In the genomic region with DNA sequence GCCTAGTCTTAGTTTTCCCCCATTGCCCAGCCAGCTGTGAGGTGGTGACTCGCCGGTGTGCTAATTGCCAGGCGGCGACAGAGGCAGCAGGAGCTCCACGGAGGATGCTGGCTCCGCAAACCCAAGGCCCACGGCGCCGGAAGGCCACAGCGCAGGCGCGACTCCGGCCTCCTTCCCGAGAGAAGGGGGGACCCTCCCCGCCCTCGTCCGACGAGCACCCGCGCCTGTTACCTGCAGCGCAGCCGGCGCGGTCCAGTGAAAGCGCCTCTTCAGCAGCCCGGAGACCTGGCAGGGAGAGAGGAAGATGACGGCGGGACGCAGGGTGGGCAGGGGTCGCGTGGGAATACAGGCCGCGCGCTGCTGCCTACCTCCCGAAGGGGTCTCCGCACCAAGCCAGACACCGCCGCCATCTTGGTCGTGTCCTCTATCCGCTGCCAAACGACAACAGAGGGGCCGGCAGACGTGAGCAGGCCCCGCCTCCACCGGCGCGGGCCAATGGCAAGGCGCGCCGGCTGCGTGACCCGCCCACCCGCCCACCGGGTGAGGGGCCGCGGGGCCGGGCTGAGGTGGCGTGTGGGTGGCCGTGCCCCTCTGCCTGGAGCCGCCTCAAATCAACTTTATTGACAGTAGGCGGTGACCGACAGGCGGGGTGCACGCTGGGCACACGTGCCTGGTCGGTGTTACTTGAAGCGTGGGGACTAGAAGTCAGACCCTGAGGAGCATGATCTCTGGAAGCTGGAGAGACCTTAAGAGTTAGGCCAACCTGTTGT, we compare ENCODE assay signal across 8 cellular contexts. TPM values are rescaled to one million over a fixed set of nuclear protein-coding genes. Genes with fewer than 3 reads are reported as not detected.
DNase-seq lines count a peak whose midpoint lies in the region; ATAC-seq and TF ChIP-seq lines count a peak whose summit lies in the region.

Gene PDHB (minus strand): TSS at position 433 of the 770 bp plus-strand sequence. CDS start 23 bp downstream, at position 410.

- peak within 1 kb of the TSS; percentile 87 to 96 (median 94) for H3K27ac Mint-ChIP-seq in CD14-positive monocyte

- DNase-seq in CD14-positive monocyte (ENCODE audit: low spot score) (peak; percentile 83), NCI-H82 (lab: John Stamatoyannopoulos, UW) (peak; percentile 94), dermis microvascular lymphatic vessel endothelial cell (ENCODE audit: low read depth in 2 of 2) (peak; percentile 74 to 90), right lobe of liver (peak; percentile 93 to 95 (median 94))
- DNase-seq in activated CD4-positive, alpha-beta T cell treated with anti-CD3 and anti-CD28 coated beads, Interleukin-2, amount 50 U/mL, for 48 hours: peak; percentile 89 to 91
- peak; percentile 91 for DNase-seq in stimulated activated CD4-positive, alpha-beta T cell treated with anti-CD3 and anti-CD28 coated beads, Interleukin-4, amount 100 ng/mL, for 24 hours

- H3K9me3 Mint-ChIP-seq in CD14-positive monocyte: no peaks in the 10 kb centered on the region

- H3K27me3 Mint-ChIP-seq in CD14-positive monocyte (ENCODE audit: low read depth in 3 of 3): peaks cover 0 to 1% (median 0%) of the 10 kb centered on the region in 3 donors

- H3K36me3 Mint-ChIP-seq in CD14-positive monocyte: peaks cover 31 to 35% of the 10 kb centered on the region in 2 donors

- peak within 1 kb of the TSS; percentile 73 to 90 (median 86) for H3K27ac ChIP-seq in right lobe of liver

- TF ChIP-seq CTCF in CD14-positive monocyte (IDR thresholded peaks at IDR 0.05) (no peak), right lobe of liver (IDR thresholded peaks at IDR 0.05) (no peak)

- H3K4me3 ChIP-seq in right lobe of liver: peak within 1 kb of the TSS; percentile 75 to 91 (median 78)

- peak; percentile 83 for TF ChIP-seq POLR2A in right lobe of liver (IDR thresholded peaks at IDR 0.05)

- H3K4me1 ChIP-seq in right lobe of liver: peaks cover 0 to 13% (median 8%) of the 10 kb centered on the region in 4 donors

- intact Hi-C loops in CD14-positive monocyte (cut with micrococcal nuclease) (loop anchor here (5.0 to 10.0 kb wide), 3 partner anchors 34 to 101 kb away; partner anchors contain the start of genes ACOX2 (in 1 of the 2) and KCTD6 (in 1 of the 2)), right lobe of liver (cut with DNase I) (no loop called here)

- peak within 1 kb of the TSS; percentile 88 to 94 for H3K4me3 Mint-ChIP-seq in CD14-positive monocyte

- peak; percentile 84 for ATAC-seq in GM19372 (IDR thresholded peaks at IDR 0.05; ENCODE audit: low read depth, unreplicated experiment)
- ATAC-seq in HG03521 (IDR thresholded peaks at IDR 0.05; ENCODE audit: unreplicated experiment): peak; percentile 92
- ATAC-seq in right lobe of liver: peak; percentile 95 to 98 (median 96)

- peaks cover 5 to 35% (median 21%) of the 10 kb centered on the region in 4 donors for H3K36me3 ChIP-seq in right lobe of liver

- 0% methylated on average over 13 of the region's 67 CpGs for WGBS in right lobe of liver (ENCODE audit: insufficient coverage, low coverage, low lambda C conversion rate, missing lambda C conversion rate)

- H3K4me1 Mint-ChIP-seq in CD14-positive monocyte: peaks cover 19% of the 10 kb centered on the region

- no peaks in the 10 kb centered on the region for H3K9me3 ChIP-seq in right lobe of liver

- no peaks in the 10 kb centered on the region for H3K27me3 ChIP-seq in right lobe of liver

RNA-seq across cellular contexts. Expression of gene PDHB, which starts in this region (rescaled TPM):
- 100 to 1,000 TPM; 112 to 125 TPM for polyA plus RNA-seq in CD14-positive monocyte
- total RNA-seq in dermis microvascular lymphatic vessel endothelial cell (60.3 and 63.6 TPM in 2 replicates), right lobe of liver (10 to 100 TPM; 35.5 to 70.2 (median 47.3) TPM)

Comparison
In these comparisons a context has a peak if more than half of its experiments do, and no peak if none do; other contexts are left out.
1. Peak in every context shown above with its lines: DNase-seq, ATAC-seq, H3K4me3 ChIP-seq and H3K27ac ChIP-seq.
2. intact Hi-C loops: an anchor here in CD14-positive monocyte (5.0 to 10.0 kb wide); none called in right lobe of liver.